In genomic region chr22:27990879-27991278, GRCh38 we compare ENCODE assay signal across 8 cellular contexts.
A peak's percentile ranks its signal among the peaks of the same experiment; 100 is the strongest.
DNase-seq lines count a peak whose midpoint lies in the region; ATAC-seq and TF ChIP-seq lines count a peak whose summit lies in the region.

No MANE protein-coding gene starts in this region.

- H3K9me3 ChIP-seq in MM.1S (replicated peaks; ENCODE audit: insufficient read depth, low read length), result no peaks in the 10 kb centered on the region

- peaks cover 33% of the 10 kb centered on the region for H3K36me3 Mint-ChIP-seq in nephron progenitor cell (ENCODE audit: low read depth)

- H3K27ac Mint-ChIP-seq in nephron progenitor cell, result no peak overlapping the region

- H3K4me1 Mint-ChIP-seq in nephron progenitor cell, result peaks cover 23% of the 10 kb centered on the region

- no peaks in the 10 kb centered on the region for H3K27me3 ChIP-seq in MM.1S (replicated peaks; ENCODE audit: insufficient read depth, low read length)

- H3K27me3 Mint-ChIP-seq in nephron progenitor cell (ENCODE audit: low read depth, poor library complexity), result no peaks in the 10 kb centered on the region

- TF ChIP-seq CTCF in MM.1S (IDR thresholded peaks at IDR 0.05; ENCODE audit: low read length) (peak; percentile 22), epithelial cell of proximal tubule (conservative IDR thresholded peaks at IDR 0.05; ENCODE audit: low read depth, low read length) (peak; percentile 54), nephron progenitor cell (IDR thresholded peaks at IDR 0.05) (peak; percentile 52)

- no peaks in the 10 kb centered on the region for H3F3A ChIP-seq in MM.1S (ENCODE audit: insufficient read depth, low read length)

- no peak overlapping the region for H3K4me2 ChIP-seq in MM.1S (ENCODE audit: low read depth, low read length)

- H3K79me2 ChIP-seq in MM.1S (ENCODE audit: low read length), result no peaks in the 10 kb centered on the region

- no peaks in the 10 kb centered on the region for H3K4me1 ChIP-seq in MM.1S (ENCODE audit: low read length)

- DNase-seq in G401 (ENCODE audit: low spot score) (peak; percentile 11), MM.1S (no peak), epithelial cell of proximal tubule (ENCODE audit: low read depth) (no peak), nephron progenitor cell (peak; percentile 51), GF-D8 (lab: John Stamatoyannopoulos, UW) (no peak), nucleus accumbens (lab: John Stamatoyannopoulos, UW) (no peak)

- in situ Hi-C loops in G401 (cut with HindIII; ENCODE audit: low sequenced_read_pairs), result no loop called here

- H3K9me3 Mint-ChIP-seq in nephron progenitor cell, result no peaks in the 10 kb centered on the region

- no peak overlapping the region for H2AFZ ChIP-seq in MM.1S (ENCODE audit: low read length)

- no peak overlapping the region for H3K4me3 ChIP-seq in MM.1S (ENCODE audit: low read length)
- H3K4me3 ChIP-seq in epithelial cell of proximal tubule (ENCODE audit: low read depth, low read length), result no peak overlapping the region

- H3K9ac ChIP-seq in MM.1S (ENCODE audit: low read length), result no peak overlapping the region

- no peaks in the 10 kb centered on the region for H4K20me1 ChIP-seq in MM.1S (ENCODE audit: insufficient read depth, low read length)

- no peak overlapping the region for H3K4me3 Mint-ChIP-seq in nephron progenitor cell

- H3K9me2 ChIP-seq in MM.1S (replicated peaks; ENCODE audit: insufficient read depth, low read length), result no peaks in the 10 kb centered on the region

- no peaks in the 10 kb centered on the region for H3K36me3 ChIP-seq in MM.1S (replicated peaks; ENCODE audit: insufficient read depth, low read length)

- ATAC-seq in HG03159 (IDR thresholded peaks at IDR 0.05; ENCODE audit: unreplicated experiment) (no peak), HG02840 (IDR thresholded peaks at IDR 0.05; ENCODE audit: low FRiP score, unreplicated experiment) (no peak)

- H3K27ac ChIP-seq in MM.1S (ENCODE audit: low read length), result no peak overlapping the region

Comparison
In these comparisons a context has a peak if more than half of its experiments do, and no peak if none do; other contexts are left out.
1. DNase-seq: peak in G401 (single experiment) and nephron progenitor cell (single experiment); none in MM.1S (single experiment), epithelial cell of proximal tubule (single experiment), GF-D8 (single experiment) and nucleus accumbens (0 of 56).
2. Peak in every context shown above with its lines, with median percentiles within 50 percentile points of each other: CTCF ChIP-seq.